In the genomic region with DNA sequence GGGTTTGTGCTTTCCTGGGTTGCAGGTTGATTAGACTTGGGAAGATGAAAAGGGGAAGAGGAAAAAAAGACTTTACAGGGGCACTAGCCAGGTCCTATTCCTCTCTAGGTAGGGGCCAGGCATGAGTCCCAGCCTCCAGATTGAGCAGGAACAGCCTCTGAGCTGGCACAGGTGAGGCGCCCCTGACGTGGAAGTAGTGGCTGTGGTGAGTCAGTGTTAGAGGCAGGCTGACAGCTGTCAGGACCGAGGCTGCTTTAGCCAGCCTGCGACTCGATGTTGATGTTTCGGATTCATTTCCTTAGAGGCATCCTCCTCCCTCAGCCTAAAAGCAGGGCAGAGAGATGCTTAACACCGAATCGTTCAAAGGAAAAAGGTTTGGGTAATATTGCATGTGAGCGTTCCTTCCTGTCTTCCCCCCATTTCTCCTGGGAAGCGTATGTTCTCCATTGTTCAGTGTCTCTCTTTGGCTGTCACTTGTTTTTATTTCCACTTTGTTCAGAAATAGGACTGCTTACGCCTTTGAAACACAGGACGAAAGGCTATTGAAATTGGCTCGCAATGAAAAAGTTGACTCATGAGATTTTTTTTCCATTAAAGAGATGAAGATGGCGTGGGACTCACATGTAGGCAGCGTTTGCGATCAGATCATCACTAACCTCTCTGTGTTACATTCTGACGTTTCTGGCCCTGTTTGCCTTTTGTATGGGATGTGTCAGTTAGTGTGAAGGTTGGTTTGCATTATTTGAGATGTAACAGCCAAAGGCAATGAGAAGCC, we compare ENCODE assay signal across 7 cellular contexts. TPM values are rescaled to one million over a fixed set of nuclear protein-coding genes. Genes with fewer than 3 reads are reported as not detected.
DNase-seq lines count a peak whose midpoint lies in the region; ATAC-seq and TF ChIP-seq lines count a peak whose summit lies in the region.

No MANE protein-coding gene starts in this region.

- H3K27ac ChIP-seq in vagina = peak overlapping the region; percentile 90

- no peak for TF ChIP-seq POLR2A in vagina (IDR thresholded peaks at IDR 0.05)

- no peaks in the 10 kb centered on the region for H3K9me3 ChIP-seq in vagina

- peak; percentile 48 for ATAC-seq in GM18867 (IDR thresholded peaks at IDR 0.05; ENCODE audit: unreplicated experiment)
- ATAC-seq in activated T-helper 17 cell treated with anti-CD3 and anti-CD28 coated beads, Interleukin-2, amount 50 U/mL, for 72 hours (replicated peaks) = peak; percentile 87

- H3K27ac Mint-ChIP-seq in activated T-helper 17 cell treated with anti-CD3 and anti-CD28 coated beads, Interleukin-2, amount 50 U/mL, for 72 hours = peak overlapping the region; percentile 85

- intact Hi-C loops in vagina (cut with DNase I) = loop anchor here (10.0 kb wide), 1 partner anchor 1514 kb away; no protein-coding TSS in a partner anchor

- DNase-seq in NCI-H69 (lab: John Stamatoyannopoulos, UW) = peak; percentile 71
- no peak for DNase-seq in fibroblast of pulmonary artery (ENCODE audit: low read depth)
- DNase-seq in renal cortical epithelial cell (ENCODE audit: low read depth) = peak; percentile 44
- no peak for DNase-seq in vagina (ENCODE audit: extremely low spot score in 2 of 2)
- no peak for DNase-seq in Ammon's horn (ENCODE audit: low spot score)

- H3K9me3 Mint-ChIP-seq in activated T-helper 17 cell treated with anti-CD3 and anti-CD28 coated beads, Interleukin-2, amount 50 U/mL, for 72 hours = no peaks in the 10 kb centered on the region

- no peaks in the 10 kb centered on the region for H3K36me3 ChIP-seq in vagina

- peak overlapping the region; percentile 64 for H3K4me3 ChIP-seq in fibroblast of pulmonary artery (replicated peaks; ENCODE audit: low read depth, low read length)
- H3K4me3 ChIP-seq in vagina = peak overlapping the region; percentile 62 to 76

- H3K36me3 Mint-ChIP-seq in activated T-helper 17 cell treated with anti-CD3 and anti-CD28 coated beads, Interleukin-2, amount 50 U/mL, for 72 hours (ENCODE audit: low read depth) = peaks cover 5% of the 10 kb centered on the region

- no peaks in the 10 kb centered on the region for H3K27me3 ChIP-seq in vagina

- no peaks in the 10 kb centered on the region for H3K27me3 Mint-ChIP-seq in activated T-helper 17 cell treated with anti-CD3 and anti-CD28 coated beads, Interleukin-2, amount 50 U/mL, for 72 hours

- peak overlapping the region; percentile 92 for H3K4me3 Mint-ChIP-seq in activated T-helper 17 cell treated with anti-CD3 and anti-CD28 coated beads, Interleukin-2, amount 50 U/mL, for 72 hours

- peaks cover 13% of the 10 kb centered on the region for H3K4me1 Mint-ChIP-seq in activated T-helper 17 cell treated with anti-CD3 and anti-CD28 coated beads, Interleukin-2, amount 50 U/mL, for 72 hours

- H3K4me1 ChIP-seq in vagina = peaks cover 34% of the 10 kb centered on the region

- TF ChIP-seq CTCF in fibroblast of pulmonary artery (IDR thresholded peaks at IDR 0.05; ENCODE audit: low read length, missing control alignments) = no peak
- TF ChIP-seq CTCF in vagina (IDR thresholded peaks at IDR 0.05) = no peak

RNA-seq across cellular contexts. Expression of a gene that starts 1.2 kb away (rescaled TPM):
- total RNA-seq in activated T-helper 17 cell treated with anti-CD3 and anti-CD28 coated beads, Interleukin-2, amount 50 U/mL, for 72 hours = 1 to 10 TPM; 3.9 to 9.6 TPM
- total RNA-seq in renal cortical epithelial cell = 7.5 and 20.3 TPM in 2 replicates
- 26.8 TPM for total RNA-seq in vagina

RNA-seq across cellular contexts. Expression of a gene that starts 17.5 kb away (rescaled TPM):
- 10 to 100 TPM; 25.2 to 32.9 TPM for total RNA-seq in activated T-helper 17 cell treated with anti-CD3 and anti-CD28 coated beads, Interleukin-2, amount 50 U/mL, for 72 hours
- 133 and 137 TPM in 2 replicates for total RNA-seq in renal cortical epithelial cell
- 37.3 TPM for total RNA-seq in vagina

Comparison
In these comparisons a context has a peak if more than half of its experiments do, and no peak if none do; other contexts are left out.
1. DNase-seq: peak in NCI-H69 (single experiment) and renal cortical epithelial cell (single experiment); none in fibroblast of pulmonary artery (single experiment), vagina (0 of 2) and Ammon's horn (single experiment).